8 cellular contexts compared by ENCODE assay signal in the genomic region with DNA sequence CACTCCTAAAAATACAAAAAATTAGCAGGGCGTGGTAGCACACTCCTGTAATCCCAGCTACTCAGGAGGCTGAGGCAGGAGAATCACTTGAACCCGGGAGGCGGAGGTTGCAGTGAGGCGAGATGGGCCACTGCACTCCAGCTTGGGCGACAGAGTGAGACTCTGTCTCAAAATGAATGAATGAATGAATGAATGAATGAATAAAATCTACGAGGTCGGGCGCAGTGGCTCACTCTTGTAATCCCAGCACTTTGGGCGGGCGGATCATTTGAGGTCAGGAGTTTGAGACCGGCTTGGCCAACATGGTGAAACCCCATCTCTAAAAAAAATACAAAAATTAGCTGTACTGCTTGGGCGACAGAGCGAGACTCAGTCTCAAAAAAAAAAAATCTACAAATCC. TPM values are rescaled to one million over a fixed set of nuclear protein-coding genes. Genes with fewer than 3 reads are reported as not detected.
DNase-seq lines count a peak whose midpoint lies in the region; ATAC-seq and TF ChIP-seq lines count a peak whose summit lies in the region.
"Not testable (repeated sequence)": the region's sequence is repeated elsewhere in the genome, so short reads cannot be mapped to it uniquely, and the experiment has no call there.

No MANE protein-coding gene starts in this region.

- TF ChIP-seq CTCF in epithelial cell of esophagus (IDR thresholded peaks at IDR 0.05; ENCODE audit: insufficient read depth, low read depth, low read length, missing control alignments); left lung (IDR thresholded peaks at IDR 0.05); ovary (IDR thresholded peaks at IDR 0.05); tibial nerve (IDR thresholded peaks at IDR 0.05): not testable (repeated sequence)

- peak overlapping the region; percentile 69 for H3K4me3 ChIP-seq in CD8-positive, alpha-beta memory T cell (ENCODE audit: low read length)
- H3K4me3 ChIP-seq in adipocyte (ENCODE audit: low read length) (peak overlapping the region; percentile 90), epithelial cell of esophagus (ENCODE audit: low read length) (peak overlapping the region; percentile 71), left lung (peak overlapping the region; percentile 66 to 81), ovary (peak overlapping the region; percentile 92), tibial nerve (peak overlapping the region; percentile 67 to 92 (median 75))

- TF ChIP-seq EP300 in ovary (IDR thresholded peaks at IDR 0.05); tibial nerve (IDR thresholded peaks at IDR 0.05): not testable (repeated sequence)

- H3K27me3 Mint-ChIP-seq in CD8-positive, alpha-beta memory T cell, result not testable (repeated sequence)

- ATAC-seq in HG03175 (IDR thresholded peaks at IDR 0.05; ENCODE audit: unreplicated experiment) (peak; percentile 1), SK-N-SH treated with all-trans-retinoic acid at 6 μM for 48 hours (peak; percentile 2; the same call in 1 of the 3 replicates)
- not testable (repeated sequence) for ATAC-seq in left lung

- TF ChIP-seq POLR2A in ovary (IDR thresholded peaks at IDR 0.05); tibial nerve (IDR thresholded peaks at IDR 0.05): not testable (repeated sequence)

- POLR2A ChIA-PET in CD8-positive, alpha-beta memory T cell (lab: Charles Lee), result interaction anchor here (1.1 kb wide), 2 partner anchors 342 to 478 kb away, joined by 3 read pairs; a partner anchor contains a TSS

- peaks cover 10 to 15% (median 11%) of the 10 kb centered on the region in 3 donors for H3K4me1 Mint-ChIP-seq in CD8-positive, alpha-beta memory T cell

- not testable (repeated sequence) for H3K36me3 Mint-ChIP-seq in CD8-positive, alpha-beta memory T cell

- peak overlapping the region; percentile 79 for H3K27ac ChIP-seq in CD8-positive, alpha-beta memory T cell (ENCODE audit: low read depth, low read length)
- H3K27ac ChIP-seq in left lung (peak overlapping the region; percentile 83 to 91), tibial nerve (peak overlapping the region in 3 of 4 donors; percentile 79 to 87 (median 79))
- not testable (repeated sequence) for H3K27ac ChIP-seq in ovary

- peak overlapping the region; percentile 84 to 92 (median 86) for H3K4me3 Mint-ChIP-seq in CD8-positive, alpha-beta memory T cell

- DNase-seq in CD8-positive, alpha-beta memory T cell; adipocyte (ENCODE audit: low read depth); epithelial cell of esophagus (ENCODE audit: low read depth); left lung; tibial nerve (ENCODE audit: low spot score in 2 of 2): not testable (repeated sequence)
- peak in 3 of 5 donors; percentile 16 to 34 (median 30) for DNase-seq in ovary

- H3K9me3 ChIP-seq in CD8-positive, alpha-beta memory T cell (ENCODE audit: low read length); adipocyte (ENCODE audit: control insufficient read depth, low read length); left lung; ovary; tibial nerve: not testable (repeated sequence)

- H3K36me3 ChIP-seq in CD8-positive, alpha-beta memory T cell (ENCODE audit: insufficient read depth, low read length); adipocyte (ENCODE audit: control insufficient read depth, insufficient read depth, low read length, severe bottlenecking); left lung; ovary; tibial nerve: not testable (repeated sequence)

- intact Hi-C loops in left lung (cut with DNase I); ovary (cut with DNase I): not testable (repeated sequence)

- not testable (repeated sequence) for H3K27me3 ChIP-seq in CD8-positive, alpha-beta memory T cell (ENCODE audit: insufficient read depth, low read length, poor library complexity, severe bottlenecking); adipocyte (replicated peaks; ENCODE audit: control insufficient read depth, insufficient read depth, low read length); left lung; ovary; tibial nerve

- H3K9me3 Mint-ChIP-seq in CD8-positive, alpha-beta memory T cell, result not testable (repeated sequence)

- 65 to 69% (median 65%) methylated on average over 13 of the region's 13 CpGs for WGBS in ovary, 3 donors
- WGBS in tibial nerve, 2 donors, result 77 to 78% methylated on average over 13 of the region's 13 CpGs

- peak overlapping the region; percentile 71 to 93 (median 80) for H3K27ac Mint-ChIP-seq in CD8-positive, alpha-beta memory T cell

- CTCF ChIA-PET in CD8-positive, alpha-beta memory T cell (lab: Charles Lee), result interaction anchor here (0.7 to 1.7 kb wide), 3 partner anchors 9 to 42 kb away, joined by 3 to 8 read pairs (median 3); no protein-coding TSS in a partner anchor

- not testable (repeated sequence) for H3K4me1 ChIP-seq in CD8-positive, alpha-beta memory T cell (ENCODE audit: insufficient read depth, low read length); ovary (ENCODE audit: insufficient read depth)
- H3K4me1 ChIP-seq in adipocyte (ENCODE audit: control insufficient read depth, insufficient read depth, low read length) (peaks cover 12% of the 10 kb centered on the region), left lung (peaks cover 0 to 15% of the 10 kb centered on the region in 2 donors), tibial nerve (peaks cover 0 to 11% (median 0%) of the 10 kb centered on the region in 4 donors)

- peak overlapping the region; percentile 92 for H3K9ac ChIP-seq in adipocyte (ENCODE audit: low read length)

RNA-seq across cellular contexts. Expression of a gene that starts 0.5 kb away (rescaled TPM):
- total RNA-seq in CD8-positive, alpha-beta memory T cell, result 1 to 10 TPM; 5.9 to 7.5 TPM
- polyA plus RNA-seq in CD8-positive, alpha-beta memory T cell, result 4.2 TPM
- total RNA-seq in left lung, result 10 to 100 TPM in 1 of 2 donors, 1 to 10 TPM in 1; 9.4 to 10.3 TPM
- total RNA-seq in ovary, result 1 to 10 TPM; 1.7 to 7.9 (median 7.2) TPM
- 1 to 10 TPM; 3.5 to 3.9 TPM for polyA plus RNA-seq in ovary
- 1 to 10 TPM; 4.4 to 9.4 (median 7.5) TPM for total RNA-seq in tibial nerve

RNA-seq across cellular contexts. Expression of a gene that starts 38.5 kb away (rescaled TPM):
- 100 to 1,000 TPM; 121 TPM for total RNA-seq in CD8-positive, alpha-beta memory T cell
- polyA plus RNA-seq in CD8-positive, alpha-beta memory T cell, result 78.0 TPM
- total RNA-seq in left lung (10 to 100 TPM; 50.9 to 51.9 TPM), ovary (10 to 100 TPM; 29.2 to 80.1 (median 69.8) TPM), tibial nerve (10 to 100 TPM; 39.8 to 68.4 (median 43.0) TPM)
- polyA plus RNA-seq in ovary, result 10 to 100 TPM; 55.7 to 87.8 TPM
